Comparison of ENCODE assay signal across 17 cellular contexts in the genomic region with DNA sequence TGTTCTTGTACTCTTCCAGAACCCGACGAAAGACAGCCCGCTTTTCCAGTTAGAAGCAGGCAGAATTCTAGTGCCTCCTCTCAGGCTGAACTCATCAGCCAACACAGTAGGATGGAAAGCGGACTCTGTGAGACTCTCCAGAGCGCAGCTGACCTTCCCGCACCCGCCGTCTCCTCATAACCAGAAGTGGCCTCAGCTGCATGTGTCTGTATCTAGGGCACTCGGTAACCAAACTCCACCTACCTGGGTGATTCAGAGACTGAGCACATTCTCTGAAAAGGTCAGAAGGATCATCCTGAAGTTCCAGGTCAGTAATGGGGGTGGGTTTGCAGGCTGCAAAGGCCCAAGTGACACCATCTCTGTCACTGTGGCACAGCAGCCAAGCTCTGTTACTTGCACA.
"Had no signal": no experiment of that assay in that cellular context is flagged by ENCODE, and none has a peak within 500 bp of the region (broad histone marks: within the 10 kb centered on the region; RNA-seq: fewer than 3 reads in every experiment).

No MANE protein-coding gene starts in this region.

- DNase-seq: activated CD4-positive, CD25-positive, alpha-beta regulatory T cell; activated CD8-positive, alpha-beta memory T cell treated with anti-CD3 and anti-CD28 coated beads, Interleukin-2, amount 10 ng/mL, durations not matched to agents 7 days and 5 days; activated gamma-delta T cell treated with Interleukin-2 at 50 U/mL for 16 hours; adrenal gland; effector memory CD4-positive, alpha-beta T cell; esophagus squamous epithelium; heart right ventricle; left lung; occipital lobe; SHP77 treated with DMSO at 0.1 percent for 48 hours; SK-N-SH; T-helper 1 cell; T1000; upper lobe of left lung had no signal

- ATAC-seq: activated CD8-positive, alpha-beta memory T cell treated with anti-CD3 and anti-CD28 coated beads, Interleukin-2, amount 10 ng/mL, durations not matched to agents 7 days and 5 days; heart right ventricle; left lung had no signal

- H3K27ac Mint-ChIP-seq: activated CD8-positive, alpha-beta memory T cell treated with anti-CD3 and anti-CD28 coated beads, Interleukin-2, amount 10 ng/mL, durations not matched to agents 7 days and 5 days; dendritic cell treated with granulocyte-macrophage colony-stimulating factor and Interleukin-4, amounts not matched to agents 40 ng/mL and 50 ng/mL, for 4 days; mesothelial cell of epicardium had no signal

- H3K27me3 Mint-ChIP-seq: dendritic cell treated with granulocyte-macrophage colony-stimulating factor and Interleukin-4, amounts not matched to agents 40 ng/mL and 50 ng/mL, for 4 days; progenitor cell of endocrine pancreas had no signal

- H3K4me1 Mint-ChIP-seq: mesothelial cell of epicardium had no signal

- H3K9me3 Mint-ChIP-seq: dendritic cell treated with granulocyte-macrophage colony-stimulating factor and Interleukin-4, amounts not matched to agents 40 ng/mL and 50 ng/mL, for 4 days; mesothelial cell of epicardium had no signal

- H3K36me3 Mint-ChIP-seq: activated CD8-positive, alpha-beta memory T cell treated with anti-CD3 and anti-CD28 coated beads, Interleukin-2, amount 10 ng/mL, durations not matched to agents 7 days and 5 days had no signal

- H3K4me3 Mint-ChIP-seq: dendritic cell treated with granulocyte-macrophage colony-stimulating factor and Interleukin-4, amounts not matched to agents 40 ng/mL and 50 ng/mL, for 4 days; mesothelial cell of epicardium had no signal
